21 cellular contexts compared by ENCODE assay signal in genomic region chr21:44994581-44995171, GRCh38. TPM values are rescaled to one million over a fixed set of nuclear protein-coding genes. Genes with fewer than 3 reads are reported as not detected.
DNase-seq lines count a peak whose midpoint lies in the region; ATAC-seq and TF ChIP-seq lines count a peak whose summit lies in the region.
"Had no signal": no experiment of that assay in that cellular context is flagged by ENCODE, and none has a peak within 500 bp of the region (broad histone marks: within the 10 kb centered on the region; RNA-seq: fewer than 3 reads in every experiment).

No MANE protein-coding gene starts in this region.

- intact Hi-C loops in Caco-2 (cut with micrococcal nuclease; ENCODE audit: unreplicated experiment), result no loop called here

- no TSS peak for BruUV-seq in Caco-2 (replicated peaks; lab: Mats Ljungman, UMichigan)

- H3K36me3 Mint-ChIP-seq in Caco-2 (ENCODE audit: insufficient read depth, unreplicated experiment), result peaks cover 8% of the 10 kb centered on the region
- no peaks in the 10 kb centered on the region for H3K36me3 Mint-ChIP-seq in stimulated activated naive B cell treated with anti-CD40 and anti-IgM and Interleukin-4, amounts not matched to agents 10 μg/mL and 1 μg/mL and 100 μg/mL, for 72 hours
- no peaks in the 10 kb centered on the region for H3K36me3 Mint-ChIP-seq in endodermal cell (ENCODE audit: low read depth)
- H3K36me3 Mint-ChIP-seq: stimulated activated memory B cell treated with anti-CD40 and anti-IgM and Interleukin-4, amounts not matched to agents 10 μg/mL and 1 μg/mL and 100 μg/mL, for 72 hours had no signal

- no peaks in the 10 kb centered on the region for H3K9me3 ChIP-seq in Caco-2
- no peaks in the 10 kb centered on the region for H3K9me3 ChIP-seq in endodermal cell (ENCODE audit: control insufficient read depth, low read length)
- H3K9me3 ChIP-seq: vagina had no signal

- no peak overlapping the region for H3K9ac ChIP-seq in rectal smooth muscle tissue (ENCODE audit: low read length)
- no peak overlapping the region for H3K9ac ChIP-seq in endodermal cell (ENCODE audit: extremely low read depth, low read length, poor library complexity, severe bottlenecking)
- H3K9ac ChIP-seq: parathyroid adenoma had no signal

- H3K27me3 ChIP-seq in foreskin keratinocyte (peaks cover 2% of the 10 kb centered on the region), rectal smooth muscle tissue (ENCODE audit: control insufficient read depth, insufficient read depth, low read length) (no peaks in the 10 kb centered on the region), Caco-2 (replicated peaks; ENCODE audit: control insufficient read depth, insufficient read depth, low read length) (no peaks in the 10 kb centered on the region), endodermal cell (ENCODE audit: control insufficient read depth, insufficient read depth, low read length, poor library complexity, severe bottlenecking) (no peaks in the 10 kb centered on the region)
- H3K27me3 ChIP-seq: vagina had no signal

- DNase-seq in AG10803 (ENCODE audit: low read depth), result peak; percentile 52
- peak; percentile 39 for DNase-seq in NCI-H2171 (lab: John Stamatoyannopoulos, UW)
- DNase-seq in foreskin keratinocyte, result peak; percentile 29 to 73
- no peak for DNase-seq in Caco-2
- DNase-seq in stimulated activated naive B cell treated with anti-CD40 and anti-IgM and Interleukin-4, amounts not matched to agents 10 μg/mL and 1 μg/mL and 100 μg/mL, for 72 hours, result no peak
- no peak for DNase-seq in endodermal cell
- DNase-seq: activated CD4-positive, CD25-positive, alpha-beta regulatory T cell; activated CD8-positive, alpha-beta memory T cell treated with anti-CD3 and anti-CD28 coated beads for 24 hours; CD4-positive, alpha-beta T cell; effector memory CD4-positive, alpha-beta T cell; NCI-H187; NCI-H526; stimulated activated CD4-positive, alpha-beta T cell treated with anti-CD3 and anti-CD28 coated beads, Interleukin-12 subunit alpha, Interleukin-12 subunit beta, amount 100 ng/mL, for 4 hours had no signal

- H3K4me3 ChIP-seq in AG10803 (ENCODE audit: low read length), result no peak overlapping the region
- H3K4me3 ChIP-seq in rectal smooth muscle tissue (ENCODE audit: low read length), result no peak overlapping the region
- no peak overlapping the region for H3K4me3 ChIP-seq in Caco-2 (ENCODE audit: low read depth, low read length)
- no peak overlapping the region for H3K4me3 ChIP-seq in endodermal cell (ENCODE audit: low read length)
- H3K4me3 ChIP-seq: vagina had no signal

- H3K9me3 Mint-ChIP-seq in Caco-2 (ENCODE audit: unreplicated experiment) (no peaks in the 10 kb centered on the region), endodermal cell (no peaks in the 10 kb centered on the region)
- H3K9me3 Mint-ChIP-seq in stimulated activated naive B cell treated with anti-CD40 and anti-IgM and Interleukin-4, amounts not matched to agents 10 μg/mL and 1 μg/mL and 100 μg/mL, for 72 hours, result no peaks in the 10 kb centered on the region
- H3K9me3 Mint-ChIP-seq: CD4-positive, alpha-beta T cell; central memory CD8-positive, alpha-beta T cell; stimulated activated memory B cell treated with anti-CD40 and anti-IgM and Interleukin-4, amounts not matched to agents 10 μg/mL and 1 μg/mL and 100 μg/mL, for 72 hours; T-helper 2 cell treated with Interferon-gamma antibody and Interleukin-4, amounts not matched to agents 5 μg/mL and 100 μg/mL, for 36 hours had no signal

- TF ChIP-seq CTCF in AG10803 (conservative IDR thresholded peaks at IDR 0.05; ENCODE audit: low read length) (no peak; the same call in 1 of the 2 replicates), foreskin keratinocyte (conservative IDR thresholded peaks at IDR 0.05) (no peak), Caco-2 (IDR thresholded peaks at IDR 0.05; ENCODE audit: insufficient read depth in 1 of 2, low read depth in 1 of 2, low read length in 1 of 2, severe bottlenecking in 1 of 2, unreplicated experiment in 1 of 2) (no peak), endodermal cell (conservative IDR thresholded peaks at IDR 0.05) (no peak)

- 90 to 92% methylated on average over 12 to 20 of the region's 20 CpGs for WGBS in endodermal cell (ENCODE audit: insufficient coverage in 1 of 2, insufficient read length in 1 of 2), 2 experiments

- no peak overlapping the region for H3K4me3 Mint-ChIP-seq in Caco-2 (ENCODE audit: unreplicated experiment)
- no peak overlapping the region for H3K4me3 Mint-ChIP-seq in stimulated activated naive B cell treated with anti-CD40 and anti-IgM and Interleukin-4, amounts not matched to agents 10 μg/mL and 1 μg/mL and 100 μg/mL, for 72 hours
- H3K4me3 Mint-ChIP-seq in endodermal cell, result no peak overlapping the region
- H3K4me3 Mint-ChIP-seq: CD4-positive, alpha-beta T cell; central memory CD8-positive, alpha-beta T cell; stimulated activated memory B cell treated with anti-CD40 and anti-IgM and Interleukin-4, amounts not matched to agents 10 μg/mL and 1 μg/mL and 100 μg/mL, for 72 hours; T-helper 2 cell treated with Interferon-gamma antibody and Interleukin-4, amounts not matched to agents 5 μg/mL and 100 μg/mL, for 36 hours had no signal

- H3K27ac Mint-ChIP-seq in Caco-2 (ENCODE audit: unreplicated experiment), result no peak overlapping the region
- H3K27ac Mint-ChIP-seq in stimulated activated naive B cell treated with anti-CD40 and anti-IgM and Interleukin-4, amounts not matched to agents 10 μg/mL and 1 μg/mL and 100 μg/mL, for 72 hours, result no peak overlapping the region
- H3K27ac Mint-ChIP-seq in endodermal cell, result no peak overlapping the region
- H3K27ac Mint-ChIP-seq: CD4-positive, alpha-beta T cell; stimulated activated memory B cell treated with anti-CD40 and anti-IgM and Interleukin-4, amounts not matched to agents 10 μg/mL and 1 μg/mL and 100 μg/mL, for 72 hours; T-helper 2 cell treated with Interferon-gamma antibody and Interleukin-4, amounts not matched to agents 5 μg/mL and 100 μg/mL, for 36 hours had no signal

- CTCF ChIA-PET in Caco-2 (lab: Charles Lee), result no interaction called here

- no peak for TF ChIP-seq POLR2A in GM18505 (IDR thresholded peaks at IDR 0.05; ENCODE audit: borderline replicate concordance, extremely low read depth, insufficient read depth, insufficient read length)

- H3K4me1 Mint-ChIP-seq in Caco-2 (ENCODE audit: low read depth, unreplicated experiment) (no peaks in the 10 kb centered on the region), endodermal cell (no peaks in the 10 kb centered on the region)
- H3K4me1 Mint-ChIP-seq in stimulated activated naive B cell treated with anti-CD40 and anti-IgM and Interleukin-4, amounts not matched to agents 10 μg/mL and 1 μg/mL and 100 μg/mL, for 72 hours, result peaks cover 16 to 25% of the 10 kb centered on the region in 2 donors
- H3K4me1 Mint-ChIP-seq: central memory CD8-positive, alpha-beta T cell had no signal

- H3K36me3 ChIP-seq in rectal smooth muscle tissue (ENCODE audit: control insufficient read depth, insufficient read depth, low read length) (no peaks in the 10 kb centered on the region), Caco-2 (ENCODE audit: control insufficient read depth, insufficient read depth, low read length) (no peaks in the 10 kb centered on the region), endodermal cell (ENCODE audit: control insufficient read depth, insufficient read depth, low read length) (no peaks in the 10 kb centered on the region)
- H3K36me3 ChIP-seq: vagina had no signal

- POLR2A ChIA-PET in Caco-2 (lab: Charles Lee), result no interaction called here

- no peak overlapping the region for H3K27ac ChIP-seq in foreskin keratinocyte
- peak overlapping the region; percentile 68 for H3K27ac ChIP-seq in rectal smooth muscle tissue (ENCODE audit: low read depth, low read length)
- H3K27ac ChIP-seq in endodermal cell (ENCODE audit: low read depth, low read length), result no peak overlapping the region
- H3K27ac ChIP-seq: parathyroid adenoma had no signal

- H3K4me1 ChIP-seq in foreskin keratinocyte (no peaks in the 10 kb centered on the region), rectal smooth muscle tissue (ENCODE audit: control insufficient read depth, insufficient read depth, low read length) (peaks cover 42% of the 10 kb centered on the region), Caco-2 (no peaks in the 10 kb centered on the region), endodermal cell (ENCODE audit: control insufficient read depth, insufficient read depth, low read length) (no peaks in the 10 kb centered on the region)
- H3K4me1 ChIP-seq: parathyroid adenoma had no signal

- ATAC-seq in foreskin keratinocyte (no peak), GM18505 (IDR thresholded peaks at IDR 0.05; ENCODE audit: unreplicated experiment) (no peak)
- ATAC-seq in stimulated activated naive B cell treated with anti-CD40 and anti-IgM and Interleukin-4, amounts not matched to agents 10 μg/mL and 1 μg/mL and 100 μg/mL, for 72 hours (replicated peaks), result no peak
- ATAC-seq: left lobe of liver; stimulated activated memory B cell treated with anti-CD40 and anti-IgM and Interleukin-4, amounts not matched to agents 10 μg/mL and 1 μg/mL and 100 μg/mL, for 72 hours had no signal

- H3K27me3 Mint-ChIP-seq in Caco-2 (ENCODE audit: insufficient read depth, unreplicated experiment), result no peaks in the 10 kb centered on the region
- peaks cover 22 to 29% of the 10 kb centered on the region in 2 donors for H3K27me3 Mint-ChIP-seq in stimulated activated naive B cell treated with anti-CD40 and anti-IgM and Interleukin-4, amounts not matched to agents 10 μg/mL and 1 μg/mL and 100 μg/mL, for 72 hours
- H3K27me3 Mint-ChIP-seq in endodermal cell (ENCODE audit: insufficient read depth), result no peaks in the 10 kb centered on the region
- H3K27me3 Mint-ChIP-seq: CD4-positive, alpha-beta T cell had no signal

RNA-seq across cellular contexts. Expression of gene SLX9, which starts 54.8 kb away (rescaled TPM):
- 39.7 and 54.7 TPM in 2 replicates for total RNA-seq in foreskin keratinocyte
- polyA plus RNA-seq in foreskin keratinocyte, result 54.8 and 73.8 TPM in 2 replicates
- 54.0 and 62.1 TPM in 2 replicates for total RNA-seq in Caco-2 (2022)
- total RNA-seq in endodermal cell, result 10 to 100 TPM; 38.0 to 48.9 TPM
- polyA plus RNA-seq in endodermal cell (2013, experiment 1 of 2), result 27.9 TPM
- 24.0 TPM for polyA plus RNA-seq in endodermal cell (2013, experiment 2 of 2)

Comparison
In these comparisons a context has a peak if more than half of its experiments do, and no peak if none do; other contexts are left out.
1. DNase-seq: peak in AG10803 (single experiment), NCI-H2171 (single experiment) and foreskin keratinocyte (2 of 2); none in Caco-2 (0 of 2), stimulated activated naive B cell treated with anti-CD40 and anti-IgM and Interleukin-4, amounts not matched to agents 10 μg/mL and 1 μg/mL and 100 μg/mL, for 72 hours (single experiment) and endodermal cell (single experiment).